ENCODE assay signal across 8 cellular contexts in the genomic region with DNA sequence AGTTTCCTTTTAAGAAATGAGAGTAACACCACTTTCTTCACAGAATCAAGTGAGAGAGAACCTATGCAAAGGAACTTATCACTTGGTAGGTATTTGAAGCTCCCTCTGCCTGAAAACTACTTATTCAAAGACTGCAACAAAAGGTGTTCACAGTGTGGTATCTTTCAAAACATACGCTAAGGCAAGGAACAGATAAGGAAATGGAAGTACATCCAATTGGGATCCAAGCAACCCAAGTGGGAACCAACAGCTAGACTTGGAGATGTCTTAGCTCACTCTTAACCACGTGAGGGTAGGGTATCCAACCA. TPM values are rescaled to one million over a fixed set of nuclear protein-coding genes. Genes with fewer than 3 reads are reported as not detected.
A peak's percentile ranks its signal among the peaks of the same experiment; 100 is the strongest.
DNase-seq lines count a peak whose midpoint lies in the region; ATAC-seq, FAIRE-seq and TF ChIP-seq lines count a peak whose summit lies in the region.

No MANE protein-coding gene starts in this region.

- H3K27ac Mint-ChIP-seq in naive thymus-derived CD8-positive, alpha-beta T cell: no peak overlapping the region

- peaks cover 0 to 6% (median 3%) of the 10 kb centered on the region in 3 donors for H3K36me3 Mint-ChIP-seq in naive thymus-derived CD8-positive, alpha-beta T cell

- DNase-seq in BE2C: no peak
- DNase-seq in bronchial epithelial cell (ENCODE audit: low read depth): no peak
- DNase-seq in naive thymus-derived CD8-positive, alpha-beta T cell: no peak
- DNase-seq in tibial artery: no peak
- no peak for DNase-seq in glomerular visceral epithelial cell (ENCODE audit: extremely low spot score)
- DNase-seq in mucosa of gallbladder (ENCODE audit: low spot score): no peak

- peak; percentile 55 for FAIRE-seq in bronchial epithelial cell (lab: Jason Lieb, UNC)

- POLR2A ChIA-PET in naive thymus-derived CD8-positive, alpha-beta T cell (lab: Charles Lee): no interaction called here

- ATAC-seq in HG03432 (IDR thresholded peaks at IDR 0.05; ENCODE audit: unreplicated experiment) (peak; percentile 10), GM18517 (IDR thresholded peaks at IDR 0.05; ENCODE audit: unreplicated experiment) (no peak)
- ATAC-seq in naive thymus-derived CD8-positive, alpha-beta T cell: peak in 1 of 2 donors; percentile 34

- no peaks in the 10 kb centered on the region for H3K9me3 Mint-ChIP-seq in naive thymus-derived CD8-positive, alpha-beta T cell

- H3K36me3 ChIP-seq in BE2C: no peaks in the 10 kb centered on the region
- H3K36me3 ChIP-seq in bronchial epithelial cell (ENCODE audit: control insufficient read depth, insufficient read depth, low read length): no peaks in the 10 kb centered on the region
- H3K36me3 ChIP-seq in tibial artery: no peaks in the 10 kb centered on the region

- H3K4me3 Mint-ChIP-seq in naive thymus-derived CD8-positive, alpha-beta T cell: peak overlapping the region; percentile 76 to 82 (median 80)

- peaks cover 8 to 14% (median 13%) of the 10 kb centered on the region in 4 donors for H3K4me1 Mint-ChIP-seq in naive thymus-derived CD8-positive, alpha-beta T cell

- H3K27me3 ChIP-seq in BE2C (no peaks in the 10 kb centered on the region), bronchial epithelial cell (ENCODE audit: control insufficient read depth, insufficient read depth, low read length) (peaks cover 11% of the 10 kb centered on the region), tibial artery (peaks cover 0 to 53% of the 10 kb centered on the region in 2 donors)

- peaks cover 20 to 44% (median 28%) of the 10 kb centered on the region in 5 donors for H3K27me3 Mint-ChIP-seq in naive thymus-derived CD8-positive, alpha-beta T cell

- intact Hi-C loops in tibial artery (cut with DNase I; ENCODE audit: low total_unique reads): no loop called here

- H3K4me1 ChIP-seq in BE2C (no peaks in the 10 kb centered on the region), tibial artery (peaks cover 0 to 20% (median 18%) of the 10 kb centered on the region in 4 donors)

- no peak for TF ChIP-seq CTCF in BE2C (IDR thresholded peaks at IDR 0.05; ENCODE audit: low read depth, low read length)
- no peak for TF ChIP-seq CTCF in bronchial epithelial cell (IDR thresholded peaks at IDR 0.05; ENCODE audit: insufficient read depth, low read length, severe bottlenecking)
- TF ChIP-seq CTCF in tibial artery (IDR thresholded peaks at IDR 0.05): no peak

- H3K9me3 ChIP-seq in BE2C (no peaks in the 10 kb centered on the region), tibial artery (no peaks in the 10 kb centered on the region)

- H3K4me3 ChIP-seq in BE2C (ENCODE audit: low read depth, low read length) (peak overlapping the region; percentile 95), bronchial epithelial cell (ENCODE audit: low read depth, low read length) (peak overlapping the region; percentile 51), tibial artery (peak overlapping the region in 1 of 2 donors; percentile 53)

- H3K27ac ChIP-seq in tibial artery: no peak overlapping the region

RNA-seq across cellular contexts. Expression of a gene that starts 0.4 kb away (rescaled TPM):
- polyA plus RNA-seq in BE2C (2012; ENCODE audit: insufficient read depth, insufficient read length, low read depth): 12.3 TPM
- 0.26 and 0.38 TPM in 2 replicates for total RNA-seq in bronchial epithelial cell
- not detected for total RNA-seq in naive thymus-derived CD8-positive, alpha-beta T cell
- under 1 TPM in 1 of 3 donors, not detected in 2; 0.05 TPM for polyA plus RNA-seq in naive thymus-derived CD8-positive, alpha-beta T cell
- 0.17 TPM for total RNA-seq in mucosa of gallbladder
